ENCODE assay signal across 3 cellular contexts in the genomic region with DNA sequence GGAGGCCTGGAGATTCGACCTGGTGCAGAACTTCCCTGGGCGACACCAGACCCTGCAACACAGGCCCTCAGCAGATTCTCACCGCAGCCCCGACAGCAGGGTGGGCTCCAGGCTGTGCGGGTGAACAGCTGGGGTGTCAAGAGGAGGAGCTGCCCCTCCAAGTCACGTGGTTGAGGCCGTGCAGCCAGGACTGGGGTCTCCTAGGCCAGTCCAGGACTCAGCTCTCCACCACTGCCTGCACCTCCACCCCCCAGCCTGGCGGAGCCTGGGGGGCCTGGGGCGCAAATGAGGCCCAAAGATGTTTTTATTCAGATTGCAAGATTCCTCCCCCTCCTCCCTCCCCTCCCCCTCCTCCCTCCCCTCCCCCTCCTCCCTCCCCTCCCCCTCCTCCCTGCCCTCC.
TF ChIP-seq lines count a peak whose summit lies in the region.

No MANE protein-coding gene starts in this region.

TF ChIP-seq in SK-N-SH treated with all-trans-retinoic acid at 6 μM for 48 hours, 23 proteins besides CTCF, POLR2A, EP300 and RAD21 (continues in another document):
- TF ChIP-seq ZFP30 (CRISPR knock-in tag; IDR thresholded peaks at IDR 0.05) (no peak), CSDC2 (CRISPR knock-in tag; IDR thresholded peaks at IDR 0.05) (no peak), ARNTL (CRISPR knock-in tag; IDR thresholded peaks at IDR 0.05; ENCODE audit: borderline replicate concordance, low read depth) (no peak), ZC3H10 (CRISPR knock-in tag; IDR thresholded peaks at IDR 0.05) (no peak), SNAI2 (CRISPR knock-in tag; IDR thresholded peaks at IDR 0.05) (no peak), ZNF8 (CRISPR knock-in tag; IDR thresholded peaks at IDR 0.05) (no peak), ZNF565 (CRISPR knock-in tag; conservative IDR thresholded peaks at IDR 0.05; ENCODE audit: low read depth) (no peak), ISL1 (CRISPR knock-in tag; IDR thresholded peaks at IDR 0.05) (no peak), TOX (CRISPR knock-in tag; IDR thresholded peaks at IDR 0.05; ENCODE audit: borderline replicate concordance) (no peak), GLIS3 (CRISPR knock-in tag; IDR thresholded peaks at IDR 0.05) (no peak), CREB5 (CRISPR knock-in tag; IDR thresholded peaks at IDR 0.05; ENCODE audit: low read depth) (no peak), ZFP3 (CRISPR knock-in tag; IDR thresholded peaks at IDR 0.05) (no peak), CSRNP3 (CRISPR knock-in tag; IDR thresholded peaks at IDR 0.05) (no peak), TCF4 (CRISPR knock-in tag; IDR thresholded peaks at IDR 0.05; ENCODE audit: borderline replicate concordance) (no peak)
- TF ChIP-seq, protein P1, sequence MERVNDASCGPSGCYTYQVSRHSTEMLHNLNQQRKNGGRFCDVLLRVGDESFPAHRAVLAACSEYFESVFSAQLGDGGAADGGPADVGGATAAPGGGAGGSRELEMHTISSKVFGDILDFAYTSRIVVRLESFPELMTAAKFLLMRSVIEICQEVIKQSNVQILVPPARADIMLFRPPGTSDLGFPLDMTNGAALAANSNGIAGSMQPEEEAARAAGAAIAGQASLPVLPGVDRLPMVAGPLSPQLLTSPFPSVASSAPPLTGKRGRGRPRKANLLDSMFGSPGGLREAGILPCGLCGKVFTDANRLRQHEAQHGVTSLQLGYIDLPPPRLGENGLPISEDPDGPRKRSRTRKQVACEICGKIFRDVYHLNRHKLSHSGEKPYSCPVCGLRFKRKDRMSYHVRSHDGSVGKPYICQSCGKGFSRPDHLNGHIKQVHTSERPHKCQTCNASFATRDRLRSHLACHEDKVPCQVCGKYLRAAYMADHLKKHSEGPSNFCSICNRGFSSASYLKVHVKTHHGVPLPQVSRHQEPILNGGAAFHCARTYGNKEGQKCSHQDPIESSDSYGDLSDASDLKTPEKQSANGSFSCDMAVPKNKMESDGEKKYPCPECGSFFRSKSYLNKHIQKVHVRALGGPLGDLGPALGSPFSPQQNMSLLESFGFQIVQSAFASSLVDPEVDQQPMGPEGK (CRISPR knock-in tag; IDR thresholded peaks at IDR 0.05; ENCODE audit: borderline replicate concordance): no peak

TF ChIP-seq in SK-N-SH, 30 proteins besides CTCF, POLR2A, EP300 and RAD21:
- TF ChIP-seq RXRA (IDR thresholded peaks at IDR 0.05; ENCODE audit: borderline replicate concordance, low read depth) (no peak), MEF2A (IDR thresholded peaks at IDR 0.05; ENCODE audit: borderline replicate concordance, low read depth) (no peak), RCOR1 (IDR thresholded peaks at IDR 0.05; ENCODE audit: low read length) (no peak), USF2 (IDR thresholded peaks at IDR 0.05; ENCODE audit: borderline replicate concordance, low read depth, low read length) (no peak), NRF1 (IDR thresholded peaks at IDR 0.05; ENCODE audit: low read depth, low read length) (no peak), IRF3 (IDR thresholded peaks at IDR 0.05; ENCODE audit: low read depth, low read length) (no peak)
- TF ChIP-seq, protein P2, sequence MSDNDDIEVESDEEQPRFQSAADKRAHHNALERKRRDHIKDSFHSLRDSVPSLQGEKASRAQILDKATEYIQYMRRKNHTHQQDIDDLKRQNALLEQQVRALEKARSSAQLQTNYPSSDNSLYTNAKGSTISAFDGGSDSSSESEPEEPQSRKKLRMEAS (IDR thresholded peaks at IDR 0.05; ENCODE audit: low read depth): no peak

TF ChIP-seq in HepG2, 621 proteins besides CTCF, POLR2A, EP300 and RAD21 (continues in another document):
- TF ChIP-seq JUN (CRISPR knock-in tag; IDR thresholded peaks at IDR 0.05): no peak
- peak; percentile 96 for TF ChIP-seq HNRNPK (IDR thresholded peaks at IDR 0.05; ENCODE audit: low read depth, low read length, poor library complexity, severe bottlenecking)
- TF ChIP-seq NR2F6 (IDR thresholded peaks at IDR 0.05): no peak
- TF ChIP-seq NR2F6 (CRISPR knock-in tag; IDR thresholded peaks at IDR 0.05): no peak
- no peak for TF ChIP-seq FOXM1 (CRISPR knock-in tag; IDR thresholded peaks at IDR 0.05)
- no peak for TF ChIP-seq TEAD2 (CRISPR knock-in tag; IDR thresholded peaks at IDR 0.05)
- 0 out of 2 replicates have a peak, but pooled peaks have one; percentile 14 for TF ChIP-seq USF2 (IDR thresholded peaks at IDR 0.05; ENCODE audit: low read depth, low read length)
- no peak for TF ChIP-seq USF2 (CRISPR knock-in tag; IDR thresholded peaks at IDR 0.05; ENCODE audit: borderline replicate concordance)
- TF ChIP-seq TCF12 (IDR thresholded peaks at IDR 0.05): no peak
- no peak for TF ChIP-seq TCF12 (CRISPR knock-in tag; IDR thresholded peaks at IDR 0.05)
- TF ChIP-seq FIP1L1 (IDR thresholded peaks at IDR 0.05; ENCODE audit: borderline replicate concordance, insufficient read depth, low read depth, low read length): no peak
- no peak for TF ChIP-seq LCORL (IDR thresholded peaks at IDR 0.05)
- no peak; the same call in 1 of the 2 replicates for TF ChIP-seq LCORL (CRISPR knock-in tag; IDR thresholded peaks at IDR 0.05)
- no peak for TF ChIP-seq SMARCC2 (IDR thresholded peaks at IDR 0.05)
- no peak for TF ChIP-seq ZNF878 (CRISPR knock-in tag; IDR thresholded peaks at IDR 0.05)
- TF ChIP-seq MXD4 (CRISPR knock-in tag; IDR thresholded peaks at IDR 0.05): no peak
- no peak for TF ChIP-seq ZNF256 (CRISPR knock-in tag; conservative IDR thresholded peaks at IDR 0.05)
- TF ChIP-seq ZNF782 (CRISPR knock-in tag; IDR thresholded peaks at IDR 0.05; ENCODE audit: borderline replicate concordance): no peak
- TF ChIP-seq IKZF4 (CRISPR knock-in tag; IDR thresholded peaks at IDR 0.05; ENCODE audit: borderline replicate concordance, low read depth, not compliant biosample characterization): no peak
- no peak for TF ChIP-seq SOX6 (IDR thresholded peaks at IDR 0.05)
- no peak for TF ChIP-seq SOX6 (CRISPR knock-in tag; IDR thresholded peaks at IDR 0.05)
- TF ChIP-seq SMARCE1 (IDR thresholded peaks at IDR 0.05; ENCODE audit: borderline replicate concordance): no peak
- TF ChIP-seq, protein P3, sequence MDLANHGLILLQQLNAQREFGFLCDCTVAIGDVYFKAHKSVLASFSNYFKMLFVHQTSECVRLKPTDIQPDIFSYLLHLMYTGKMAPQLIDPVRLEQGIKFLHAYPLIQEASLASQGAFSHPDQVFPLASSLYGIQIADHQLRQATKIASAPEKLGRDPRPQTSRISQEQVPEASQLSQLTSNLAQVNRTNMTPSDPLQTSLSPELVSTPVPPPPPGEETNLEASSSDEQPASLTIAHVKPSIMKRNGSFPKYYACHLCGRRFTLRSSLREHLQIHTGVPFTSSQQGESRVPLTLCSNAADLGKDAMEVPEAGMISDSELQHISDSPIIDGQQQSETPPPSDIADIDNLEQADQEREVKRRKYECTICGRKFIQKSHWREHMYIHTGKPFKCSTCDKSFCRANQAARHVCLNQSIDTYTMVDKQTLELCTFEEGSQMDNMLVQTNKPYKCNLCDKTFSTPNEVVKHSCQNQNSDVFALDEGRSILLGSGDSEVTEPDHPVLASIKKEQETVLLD (CRISPR knock-in tag; IDR thresholded peaks at IDR 0.05; ENCODE audit: low read depth): no peak
- TF ChIP-seq CHD2 (IDR thresholded peaks at IDR 0.05; ENCODE audit: low read depth, low read length): no peak
- TF ChIP-seq PHF20 (CRISPR knock-in tag; IDR thresholded peaks at IDR 0.05): no peak
- no peak for TF ChIP-seq ZNF274 (CRISPR knock-in tag; IDR thresholded peaks at IDR 0.05)
- no peak for TF ChIP-seq ZBTB26 (CRISPR knock-in tag; IDR thresholded peaks at IDR 0.05; ENCODE audit: borderline replicate concordance)
- TF ChIP-seq, protein P4, sequence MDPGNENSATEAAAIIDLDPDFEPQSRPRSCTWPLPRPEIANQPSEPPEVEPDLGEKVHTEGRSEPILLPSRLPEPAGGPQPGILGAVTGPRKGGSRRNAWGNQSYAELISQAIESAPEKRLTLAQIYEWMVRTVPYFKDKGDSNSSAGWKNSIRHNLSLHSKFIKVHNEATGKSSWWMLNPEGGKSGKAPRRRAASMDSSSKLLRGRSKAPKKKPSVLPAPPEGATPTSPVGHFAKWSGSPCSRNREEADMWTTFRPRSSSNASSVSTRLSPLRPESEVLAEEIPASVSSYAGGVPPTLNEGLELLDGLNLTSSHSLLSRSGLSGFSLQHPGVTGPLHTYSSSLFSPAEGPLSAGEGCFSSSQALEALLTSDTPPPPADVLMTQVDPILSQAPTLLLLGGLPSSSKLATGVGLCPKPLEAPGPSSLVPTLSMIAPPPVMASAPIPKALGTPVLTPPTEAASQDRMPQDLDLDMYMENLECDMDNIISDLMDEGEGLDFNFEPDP (CRISPR knock-in tag; conservative IDR thresholded peaks at IDR 0.05): no peak
- TF ChIP-seq PCBP1 (IDR thresholded peaks at IDR 0.05; ENCODE audit: borderline replicate concordance, low read depth, low read length): peak; percentile 98
- TF ChIP-seq ZNF788 (CRISPR knock-in tag; IDR thresholded peaks at IDR 0.05; ENCODE audit: borderline replicate concordance): no peak
- TF ChIP-seq RARA (CRISPR knock-in tag; IDR thresholded peaks at IDR 0.05): no peak
- TF ChIP-seq SYNCRIP (IDR thresholded peaks at IDR 0.05; ENCODE audit: insufficient read depth, low read depth, low read length): no peak
- TF ChIP-seq, protein P5, sequence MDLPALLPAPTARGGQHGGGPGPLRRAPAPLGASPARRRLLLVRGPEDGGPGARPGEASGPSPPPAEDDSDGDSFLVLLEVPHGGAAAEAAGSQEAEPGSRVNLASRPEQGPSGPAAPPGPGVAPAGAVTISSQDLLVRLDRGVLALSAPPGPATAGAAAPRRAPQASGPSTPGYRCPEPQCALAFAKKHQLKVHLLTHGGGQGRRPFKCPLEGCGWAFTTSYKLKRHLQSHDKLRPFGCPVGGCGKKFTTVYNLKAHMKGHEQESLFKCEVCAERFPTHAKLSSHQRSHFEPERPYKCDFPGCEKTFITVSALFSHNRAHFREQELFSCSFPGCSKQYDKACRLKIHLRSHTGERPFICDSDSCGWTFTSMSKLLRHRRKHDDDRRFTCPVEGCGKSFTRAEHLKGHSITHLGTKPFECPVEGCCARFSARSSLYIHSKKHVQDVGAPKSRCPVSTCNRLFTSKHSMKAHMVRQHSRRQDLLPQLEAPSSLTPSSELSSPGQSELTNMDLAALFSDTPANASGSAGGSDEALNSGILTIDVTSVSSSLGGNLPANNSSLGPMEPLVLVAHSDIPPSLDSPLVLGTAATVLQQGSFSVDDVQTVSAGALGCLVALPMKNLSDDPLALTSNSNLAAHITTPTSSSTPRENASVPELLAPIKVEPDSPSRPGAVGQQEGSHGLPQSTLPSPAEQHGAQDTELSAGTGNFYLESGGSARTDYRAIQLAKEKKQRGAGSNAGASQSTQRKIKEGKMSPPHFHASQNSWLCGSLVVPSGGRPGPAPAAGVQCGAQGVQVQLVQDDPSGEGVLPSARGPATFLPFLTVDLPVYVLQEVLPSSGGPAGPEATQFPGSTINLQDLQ (CRISPR knock-in tag; IDR thresholded peaks at IDR 0.05): no peak
- TF ChIP-seq ZNF337 (CRISPR knock-in tag; IDR thresholded peaks at IDR 0.05; ENCODE audit: borderline replicate concordance, low read depth): no peak
- no peak for TF ChIP-seq SNAI1 (CRISPR knock-in tag; IDR thresholded peaks at IDR 0.05; ENCODE audit: borderline replicate concordance)
- no peak for TF ChIP-seq PRDM10 (CRISPR knock-in tag; IDR thresholded peaks at IDR 0.05; ENCODE audit: low read depth)
- TF ChIP-seq RFX5 (IDR thresholded peaks at IDR 0.05; ENCODE audit: low read depth, low read length): no peak
